Comparison of ENCODE assay signal across 2 cellular contexts in genomic region chr7:155602156-155602555, GRCh38.
TF ChIP-seq lines count a peak whose summit lies in the region.

No MANE protein-coding gene starts in this region.

TF ChIP-seq in K562, 482 proteins besides CTCF, POLR2A, EP300 and RAD21:
- TF ChIP-seq ZC3H4 (CRISPR knock-in tag; IDR thresholded peaks at IDR 0.05; ENCODE audit: borderline replicate concordance), result no peak
- TF ChIP-seq JUNB (CRISPR knock-in tag; conservative IDR thresholded peaks at IDR 0.05), result no peak

TF ChIP-seq in GM23338, 12 proteins besides CTCF, POLR2A, EP300 and RAD21:
- TF ChIP-seq NANOG (IDR thresholded peaks at IDR 0.05; ENCODE audit: borderline replicate concordance), result no peak
- TF ChIP-seq ZNF462 (CRISPR knock-in tag; IDR thresholded peaks at IDR 0.05), result no peak
- no peak for TF ChIP-seq ZNF114 (CRISPR knock-in tag; IDR thresholded peaks at IDR 0.05)
- no peak for TF ChIP-seq REST (IDR thresholded peaks at IDR 0.05; ENCODE audit: unreplicated experiment)
- no peak for TF ChIP-seq EZH2phosphoT487 (IDR thresholded peaks at IDR 0.05; ENCODE audit: unreplicated experiment)
- no peak for TF ChIP-seq ETS1 (IDR thresholded peaks at IDR 0.05)
- no peak for TF ChIP-seq STAT1 (IDR thresholded peaks at IDR 0.05; ENCODE audit: unreplicated experiment)
- no peak for TF ChIP-seq POLR2AphosphoS5 (IDR thresholded peaks at IDR 0.05; ENCODE audit: low read depth)
- TF ChIP-seq CREB1 (CRISPR knock-in tag; IDR thresholded peaks at IDR 0.05; ENCODE audit: low read depth), result no peak
- no peak for TF ChIP-seq EZH2 (IDR thresholded peaks at IDR 0.05; ENCODE audit: low read depth, unreplicated experiment)
- TF ChIP-seq ZNF331 (CRISPR knock-in tag; IDR thresholded peaks at IDR 0.05; ENCODE audit: low read depth), result no peak
- TF ChIP-seq JUNB (IDR thresholded peaks at IDR 0.05; ENCODE audit: unreplicated experiment), result no peak
